Comparison of ENCODE assay signal across 13 cellular contexts in the genomic region with DNA sequence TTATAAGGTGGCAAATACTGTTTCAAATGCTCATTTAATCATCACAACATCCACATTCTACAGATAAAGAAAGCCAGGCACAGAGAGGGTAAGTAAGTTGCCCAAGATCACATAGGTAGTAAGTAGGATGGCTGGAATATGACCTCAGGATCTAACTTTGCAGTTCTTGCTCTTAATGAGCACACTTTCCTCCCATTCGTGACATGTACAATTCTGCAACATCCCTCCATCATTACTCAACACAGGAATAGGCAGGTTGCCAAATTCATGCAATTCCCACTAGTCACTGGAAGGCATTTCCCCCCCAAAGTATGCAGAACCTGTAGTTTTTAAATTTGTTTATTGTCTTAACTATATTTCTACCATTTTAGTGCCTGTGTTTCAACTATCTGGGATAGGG.
A peak's percentile ranks its signal among the peaks of the same experiment; 100 is the strongest.
DNase-seq lines count a peak whose midpoint lies in the region; ATAC-seq and TF ChIP-seq lines count a peak whose summit lies in the region.
"Had no signal": no experiment of that assay in that cellular context is flagged by ENCODE, and none has a peak within 500 bp of the region (broad histone marks: within the 10 kb centered on the region; RNA-seq: fewer than 3 reads in every experiment).

No MANE protein-coding gene starts in this region.

- H3K4me1 ChIP-seq in smooth muscle cell (ENCODE audit: low read depth) (no peaks in the 10 kb centered on the region), mesendoderm (ENCODE audit: control insufficient read depth, low read depth, low read length) (no peaks in the 10 kb centered on the region)

- H4K8ac ChIP-seq in mesendoderm (ENCODE audit: low read depth, low read length), result no peak overlapping the region

- no peaks in the 10 kb centered on the region for H3K27me3 Mint-ChIP-seq in stimulated activated naive B cell treated with anti-CD40 and anti-IgM and Interleukin-4, amounts not matched to agents 10 μg/mL and 1 μg/mL and 100 μg/mL, for 72 hours
- H3K27me3 Mint-ChIP-seq: activated CD8-positive, alpha-beta T cell treated with anti-CD3 and anti-CD28 coated beads for 36 hours; activated naive CD4-positive, alpha-beta T cell treated with anti-CD3 and anti-CD28 coated beads, Interleukin-2, amount 10 ng/mL, durations not matched to agents 7 days and 5 days had no signal

- H3K27me3 ChIP-seq in smooth muscle cell (ENCODE audit: low read depth) (no peaks in the 10 kb centered on the region), mesendoderm (ENCODE audit: insufficient read depth, low read length, poor library complexity) (no peaks in the 10 kb centered on the region)

- H2BK120ac ChIP-seq in mesendoderm (ENCODE audit: low read depth, low read length), result no peak overlapping the region

- peak overlapping the region; percentile 77 for H3K27ac ChIP-seq in smooth muscle cell (ENCODE audit: low read depth)
- H3K27ac ChIP-seq in mesendoderm (ENCODE audit: low read depth, low read length), result no peak overlapping the region

- no peaks in the 10 kb centered on the region for H4K20me1 ChIP-seq in smooth muscle cell (ENCODE audit: low read depth)

- H2AK5ac ChIP-seq in mesendoderm (ENCODE audit: low read length), result no peak overlapping the region

- H3F3A ChIP-seq in smooth muscle cell (ENCODE audit: low read depth), result no peaks in the 10 kb centered on the region

- H3K4me1 Mint-ChIP-seq in stimulated activated naive B cell treated with anti-CD40 and anti-IgM and Interleukin-4, amounts not matched to agents 10 μg/mL and 1 μg/mL and 100 μg/mL, for 72 hours, result no peaks in the 10 kb centered on the region
- H3K4me1 Mint-ChIP-seq: activated naive CD4-positive, alpha-beta T cell treated with anti-CD3 and anti-CD28 coated beads, Interleukin-2, amount 10 ng/mL, durations not matched to agents 7 days and 5 days had no signal

- H2AFZ ChIP-seq in smooth muscle cell (ENCODE audit: low read depth), result peak overlapping the region; percentile 31

- no peak for ATAC-seq in stimulated activated naive B cell treated with anti-CD40 and anti-IgM and Interleukin-4, amounts not matched to agents 10 μg/mL and 1 μg/mL and 100 μg/mL, for 72 hours (replicated peaks)
- ATAC-seq in GM21786 (IDR thresholded peaks at IDR 0.05; ENCODE audit: unreplicated experiment), result no peak
- ATAC-seq: activated CD8-positive, alpha-beta T cell treated with anti-CD3 and anti-CD28 coated beads for 36 hours had no signal

- no peaks in the 10 kb centered on the region for H3K9me3 ChIP-seq in smooth muscle cell (replicated peaks; ENCODE audit: low read depth)

- TF ChIP-seq CTCF in fibroblast of villous mesenchyme (IDR thresholded peaks at IDR 0.05; ENCODE audit: insufficient read depth, low read depth, low read length) (no peak), smooth muscle cell (IDR thresholded peaks at IDR 0.05; ENCODE audit: borderline replicate concordance, insufficient read depth, poor library complexity, severe bottlenecking) (no peak)

- 23% methylated on average over 1 of the region's 1 CpG for WGBS in smooth muscle cell (ENCODE audit: low lambda C conversion rate)
- no CpG with 5 or more reads among the region's 1 CpG for WGBS in mesendoderm (ENCODE audit: extremely low coverage, insufficient coverage, low lambda C conversion rate)

- no peak overlapping the region for H3K4me3 Mint-ChIP-seq in stimulated activated naive B cell treated with anti-CD40 and anti-IgM and Interleukin-4, amounts not matched to agents 10 μg/mL and 1 μg/mL and 100 μg/mL, for 72 hours
- H3K4me3 Mint-ChIP-seq: activated CD8-positive, alpha-beta T cell treated with anti-CD3 and anti-CD28 coated beads for 36 hours; activated naive CD4-positive, alpha-beta T cell treated with anti-CD3 and anti-CD28 coated beads, Interleukin-2, amount 10 ng/mL, durations not matched to agents 7 days and 5 days; T-helper 1 cell treated with Interleukin-12 subunit alpha and Interleukin-12 subunit beta and Interleukin-4 antibody, amounts not matched to agents 30 μg/mL and 1 μg/mL, for 36 hours had no signal

- H3K9ac ChIP-seq in smooth muscle cell (ENCODE audit: low read depth), result peak overlapping the region; percentile 31
- no peak overlapping the region for H3K9ac ChIP-seq in mesendoderm (ENCODE audit: low read length)

- H2BK5ac ChIP-seq in mesendoderm (ENCODE audit: low read length), result no peak overlapping the region

- no peak overlapping the region for H3K4ac ChIP-seq in mesendoderm (ENCODE audit: low read depth, low read length)

- H3K4me3 ChIP-seq in fibroblast of villous mesenchyme (ENCODE audit: low read depth, low read length) (no peak overlapping the region), smooth muscle cell (no peak overlapping the region), mesendoderm (ENCODE audit: low read length) (no peak overlapping the region)

- H3K23ac ChIP-seq in mesendoderm (ENCODE audit: low read length), result no peak overlapping the region

- H3K4me2 ChIP-seq in smooth muscle cell (no peak overlapping the region), mesendoderm (ENCODE audit: low read length) (no peak overlapping the region)

- no peaks in the 10 kb centered on the region for H3K36me3 ChIP-seq in smooth muscle cell (ENCODE audit: low read depth)
- no peaks in the 10 kb centered on the region for H3K36me3 ChIP-seq in mesendoderm (ENCODE audit: control insufficient read depth, insufficient read depth, low read length)

- no peak overlapping the region for H3K27ac Mint-ChIP-seq in stimulated activated naive B cell treated with anti-CD40 and anti-IgM and Interleukin-4, amounts not matched to agents 10 μg/mL and 1 μg/mL and 100 μg/mL, for 72 hours
- H3K27ac Mint-ChIP-seq: activated CD8-positive, alpha-beta T cell treated with anti-CD3 and anti-CD28 coated beads for 36 hours; activated naive CD4-positive, alpha-beta T cell treated with anti-CD3 and anti-CD28 coated beads, Interleukin-2, amount 10 ng/mL, durations not matched to agents 7 days and 5 days; T-helper 1 cell treated with Interleukin-12 subunit alpha and Interleukin-12 subunit beta and Interleukin-4 antibody, amounts not matched to agents 30 μg/mL and 1 μg/mL, for 36 hours had no signal

- H3K79me1 ChIP-seq in mesendoderm (ENCODE audit: low read length), result no peaks in the 10 kb centered on the region

- no peak overlapping the region for H4K5ac ChIP-seq in mesendoderm (ENCODE audit: low read length)

- H3K79me2 ChIP-seq in smooth muscle cell (ENCODE audit: low read depth), result no peaks in the 10 kb centered on the region
- no peaks in the 10 kb centered on the region for H3K79me2 ChIP-seq in mesendoderm (ENCODE audit: control insufficient read depth, insufficient read depth, low read length)

- H3K56ac ChIP-seq in mesendoderm (ENCODE audit: low read length), result no peak overlapping the region

- DNase-seq in GM03348 (ENCODE audit: low spot score) (peak; percentile 58), RKO (ENCODE audit: low spot score) (peak; percentile 43), fibroblast of villous mesenchyme (ENCODE audit: low read depth) (peak; percentile 16), smooth muscle cell (lab: John Stamatoyannopoulos, UW; ENCODE audit: unreplicated experiment) (no peak), mesendoderm (no peak), UCSD-AML1 (lab: John Stamatoyannopoulos, UW; ENCODE audit: unreplicated experiment) (no peak)
- DNase-seq in stimulated activated naive B cell treated with anti-CD40 and anti-IgM and Interleukin-4, amounts not matched to agents 10 μg/mL and 1 μg/mL and 100 μg/mL, for 72 hours, result no peak
- DNase-seq: activated CD8-positive, alpha-beta T cell treated with anti-CD3 and anti-CD28 coated beads for 36 hours; activated naive CD4-positive, alpha-beta T cell treated with anti-CD3 and anti-CD28 coated beads, Interleukin-2, amount 10 ng/mL, durations not matched to agents 7 days and 5 days; NCI-H1417 treated with DMSO at 0.1 percent for 48 hours; stimulated activated CD4-positive, alpha-beta T cell treated with anti-CD3 and anti-CD28 coated beads, Interleukin-12 subunit alpha, Interleukin-12 subunit beta, amount 100 ng/mL, for 4 hours had no signal

- H2BK15ac ChIP-seq in mesendoderm (replicated peaks; ENCODE audit: low read depth), result no peak overlapping the region

- H3K36me3 Mint-ChIP-seq in stimulated activated naive B cell treated with anti-CD40 and anti-IgM and Interleukin-4, amounts not matched to agents 10 μg/mL and 1 μg/mL and 100 μg/mL, for 72 hours, result no peaks in the 10 kb centered on the region
- H3K36me3 Mint-ChIP-seq: activated naive CD4-positive, alpha-beta T cell treated with anti-CD3 and anti-CD28 coated beads, Interleukin-2, amount 10 ng/mL, durations not matched to agents 7 days and 5 days had no signal

- H3K9me3 Mint-ChIP-seq in stimulated activated naive B cell treated with anti-CD40 and anti-IgM and Interleukin-4, amounts not matched to agents 10 μg/mL and 1 μg/mL and 100 μg/mL, for 72 hours, result no peaks in the 10 kb centered on the region
- H3K9me3 Mint-ChIP-seq: activated CD8-positive, alpha-beta T cell treated with anti-CD3 and anti-CD28 coated beads for 36 hours; activated naive CD4-positive, alpha-beta T cell treated with anti-CD3 and anti-CD28 coated beads, Interleukin-2, amount 10 ng/mL, durations not matched to agents 7 days and 5 days; T-helper 1 cell treated with Interleukin-12 subunit alpha and Interleukin-12 subunit beta and Interleukin-4 antibody, amounts not matched to agents 30 μg/mL and 1 μg/mL, for 36 hours had no signal

- no peak overlapping the region for H3K18ac ChIP-seq in mesendoderm (ENCODE audit: low read length)

Comparison
In these comparisons a context has a peak if more than half of its experiments do, and no peak if none do; other contexts are left out.
1. DNase-seq: peak in GM03348 (single experiment), RKO (single experiment) and fibroblast of villous mesenchyme (single experiment); none in smooth muscle cell (single experiment), mesendoderm (single experiment), stimulated activated naive B cell treated with anti-CD40 and anti-IgM and Interleukin-4, amounts not matched to agents 10 μg/mL and 1 μg/mL and 100 μg/mL, for 72 hours (single experiment) and UCSD-AML1 (single experiment).